Comparison of ENCODE assay signal across 9 cellular contexts in genomic region chr2:178514664-178515063, GRCh38.
DNase-seq lines count a peak whose midpoint lies in the region; ATAC-seq lines count a peak whose summit lies in the region.
"Had no signal": no experiment of that assay in that cellular context is flagged by ENCODE, and none has a peak within 500 bp of the region (broad histone marks: within the 10 kb centered on the region; RNA-seq: fewer than 3 reads in every experiment).

No MANE protein-coding gene starts in this region.

- peak; percentile 11 to 42 for DNase-seq in activated CD4-positive, alpha-beta T cell treated with anti-CD3 and anti-CD28 coated beads for 24 hours (ENCODE audit: low read depth in 2 of 2)
- no peak for DNase-seq in activated CD4-positive, alpha-beta T cell treated with anti-CD3 and anti-CD28 coated beads, Interleukin-2, amount 50 U/mL, for 1 hour
- DNase-seq in HS-27A (ENCODE audit: low read depth) (peak; percentile 12), DMS79 treated with DMSO at 0.1 percent for 48 hours (lab: John Stamatoyannopoulos, UW) (no peak), COLO668 (lab: John Stamatoyannopoulos, UW; ENCODE audit: unreplicated experiment) (no peak)
- peak; percentile 39 for DNase-seq in activated naive CD4-positive, alpha-beta T cell treated with anti-CD3 and anti-CD28 coated beads, Interleukin-2, amount 50 U/mL, for 16 hours
- peak; percentile 6 for DNase-seq in stimulated activated CD4-positive, alpha-beta T cell treated with anti-CD3 and anti-CD28 coated beads, Interleukin-4, amount 100 ng/mL, for 1 hour
- DNase-seq: NCI-H2081 treated with DMSO at 0.1 percent for 48 hours had no signal

- ATAC-seq in GM19035 (IDR thresholded peaks at IDR 0.05; ENCODE audit: unreplicated experiment): no peak

Comparison
In these comparisons a context has a peak if more than half of its experiments do, and no peak if none do; other contexts are left out.
1. DNase-seq: peak in activated CD4-positive, alpha-beta T cell treated with anti-CD3 and anti-CD28 coated beads for 24 hours (2 of 2), HS-27A (single experiment), activated naive CD4-positive, alpha-beta T cell treated with anti-CD3 and anti-CD28 coated beads, Interleukin-2, amount 50 U/mL, for 16 hours (single experiment) and stimulated activated CD4-positive, alpha-beta T cell treated with anti-CD3 and anti-CD28 coated beads, Interleukin-4, amount 100 ng/mL, for 1 hour (single experiment); none in activated CD4-positive, alpha-beta T cell treated with anti-CD3 and anti-CD28 coated beads, Interleukin-2, amount 50 U/mL, for 1 hour (single experiment), DMS79 treated with DMSO at 0.1 percent for 48 hours (single experiment) and COLO668 (single experiment).